Comparison of ENCODE assay signal across 3 cellular contexts in genomic region chr5:159350644-159351043, GRCh38. TPM values are rescaled to one million over a fixed set of nuclear protein-coding genes. Genes with fewer than 3 reads are reported as not detected.
"Had no signal": no experiment of that assay in that cellular context is flagged by ENCODE, and none has a peak within 500 bp of the region (broad histone marks: within the 10 kb centered on the region; RNA-seq: fewer than 3 reads in every experiment).

No MANE protein-coding gene starts in this region.

RNA-seq across cellular contexts. Expression of gene IL12B, which starts 20.4 kb away (rescaled TPM):
- total RNA-seq: LHCN-M2, M059J, NCI-H460 had no signal
